In the genomic region with DNA sequence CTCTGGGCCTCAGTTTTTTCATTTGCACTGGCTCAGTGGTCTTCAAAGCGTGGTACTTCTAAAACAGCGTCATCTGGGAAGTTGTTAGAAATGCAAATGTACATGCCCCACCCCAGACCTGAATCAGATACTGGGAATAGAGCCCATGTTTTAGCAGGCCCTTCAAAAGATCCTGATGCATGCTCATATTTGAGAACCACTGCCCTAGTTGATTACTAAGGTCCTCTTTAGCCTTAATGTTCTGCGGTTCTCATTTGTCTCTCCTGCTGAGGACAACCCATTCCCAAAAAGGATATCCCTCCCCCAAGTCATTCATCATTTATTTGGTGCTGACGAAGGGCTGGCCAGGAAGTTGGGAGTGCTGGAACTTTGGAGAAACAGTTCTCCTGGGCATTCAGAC, we compare ENCODE assay signal across 22 cellular contexts.
DNase-seq lines count a peak whose midpoint lies in the region; ATAC-seq and TF ChIP-seq lines count a peak whose summit lies in the region.
"Had no signal": no experiment of that assay in that cellular context is flagged by ENCODE, and none has a peak within 500 bp of the region (broad histone marks: within the 10 kb centered on the region; RNA-seq: fewer than 3 reads in every experiment).

No MANE protein-coding gene starts in this region.

- DNase-seq in astrocyte of the cerebellum (ENCODE audit: low read depth) (peak; percentile 82), hepatic stellate cell (ENCODE audit: low spot score) (peak; percentile 31), NCI-H187 (lab: John Stamatoyannopoulos, UW) (no peak), cardiac septum (ENCODE audit: low spot score) (no peak), DMS 273 (lab: John Stamatoyannopoulos, UW; ENCODE audit: unreplicated experiment) (no peak)
- DNase-seq: activated CD4-positive, alpha-beta T cell treated with anti-CD3 and anti-CD28 coated beads for 1 hour; activated CD8-positive, alpha-beta memory T cell treated with anti-CD3 and anti-CD28 coated beads, Interleukin-2, amount 10 ng/mL, durations not matched to agents 7 days and 5 days; activated effector memory CD4-positive, alpha-beta T cell treated with anti-CD3 and anti-CD28 coated beads, Interleukin-2, amount 50 U/mL, for 16 hours; CD8-positive, alpha-beta memory T cell; erythroblast; kidney; MV-4-11; NCI-H1930; NCI-H446 treated with DMSO at 0.1 percent for 48 hours; SHP77 treated with DMSO at 0.1 percent for 48 hours; stimulated activated CD4-positive, alpha-beta T cell treated with anti-CD3 and anti-CD28 coated beads, Interleukin-12 subunit alpha, Interleukin-12 subunit beta, amount 100 ng/mL, for 4 hours; stimulated activated naive CD4-positive, alpha-beta T cell had no signal

- H3K79me2 ChIP-seq in ACC112 (ENCODE audit: control insufficient read depth, insufficient read depth, low read length, unreplicated experiment), result no peaks in the 10 kb centered on the region
- H3K79me2 ChIP-seq: hepatocyte had no signal

- in situ Hi-C loops in astrocyte of the cerebellum (cut with HindIII; ENCODE audit: low sequenced_read_pairs), result no loop called here

- intact Hi-C loops in cardiac septum (cut with DNase I), result no loop called here

- H3K9ac ChIP-seq in HUES48 (ENCODE audit: low read depth, low read length), result no peak overlapping the region

- H3K36me3 ChIP-seq in ACC112 (ENCODE audit: insufficient read depth, low read length) (no peaks in the 10 kb centered on the region), HUES48 (ENCODE audit: control insufficient read depth, insufficient read depth, low read length) (no peaks in the 10 kb centered on the region)

- H3K9me3 ChIP-seq in HUES48 (ENCODE audit: control insufficient read depth, insufficient read depth, low read length), result no peaks in the 10 kb centered on the region

- H2AFZ ChIP-seq in ACC112 (ENCODE audit: low read length, unreplicated experiment), result peak overlapping the region; percentile 66
- H2AFZ ChIP-seq: hepatocyte had no signal

- no peak for ATAC-seq in HG02981 (IDR thresholded peaks at IDR 0.05; ENCODE audit: unreplicated experiment)
- ATAC-seq: activated CD8-positive, alpha-beta memory T cell treated with anti-CD3 and anti-CD28 coated beads, Interleukin-2, amount 10 ng/mL, durations not matched to agents 7 days and 5 days; GM12878 had no signal

- H3K27ac ChIP-seq in ACC112 (ENCODE audit: low read depth, low read length) (peak overlapping the region; percentile 36), HUES48 (ENCODE audit: low read depth, low read length) (peak overlapping the region; percentile 53)
- H3K27ac ChIP-seq: hepatocyte had no signal

- H3K4me1 ChIP-seq in ACC112 (ENCODE audit: control insufficient read depth, insufficient read depth, low read length, unreplicated experiment) (peaks cover 19% of the 10 kb centered on the region), HUES48 (ENCODE audit: control insufficient read depth, insufficient read depth, low read length) (peaks cover 11% of the 10 kb centered on the region)

- TF ChIP-seq CTCF in astrocyte of the cerebellum (IDR thresholded peaks at IDR 0.05; ENCODE audit: low read depth, low read length, missing control alignments), result no peak

- H3K27me3 ChIP-seq in ACC112 (ENCODE audit: insufficient read depth, low read length) (no peaks in the 10 kb centered on the region), HUES48 (ENCODE audit: control insufficient read depth, insufficient read depth, low read length) (no peaks in the 10 kb centered on the region)
- H3K27me3 ChIP-seq: hepatocyte had no signal

- H3K4me3 ChIP-seq in ACC112 (ENCODE audit: low read depth, low read length) (no peak overlapping the region), HUES48 (ENCODE audit: low read depth, low read length) (no peak overlapping the region), astrocyte of the cerebellum (ENCODE audit: low read depth, low read length) (no peak overlapping the region)
- H3K4me3 ChIP-seq: GM12878, hepatocyte had no signal

Comparison
In these comparisons a context has a peak if more than half of its experiments do, and no peak if none do; other contexts are left out.
1. DNase-seq: peak in astrocyte of the cerebellum (single experiment) and hepatic stellate cell (single experiment); none in NCI-H187 (0 of 2), cardiac septum (single experiment) and DMS 273 (single experiment).